ENCODE assay signal across 33 cellular contexts in genomic region chrX:151239748-151240147, GRCh38.
"Had no signal": no experiment of that assay in that cellular context is flagged by ENCODE, and none has a peak within 500 bp of the region (broad histone marks: within the 10 kb centered on the region; RNA-seq: fewer than 3 reads in every experiment).

No MANE protein-coding gene starts in this region.

- DNase-seq: activated CD4-positive, alpha-beta T cell treated with anti-CD3 and anti-CD28 coated beads for 48 hours; activated CD4-positive, alpha-beta T cell treated with anti-CD3 and anti-CD28 coated beads, Interleukin-2, amount 50 U/mL, for 48 hours; activated CD8-positive, alpha-beta memory T cell treated with anti-CD3 and anti-CD28 coated beads for 24 hours; activated CD8-positive, alpha-beta memory T cell treated with anti-CD3 and anti-CD28 coated beads, Interleukin-2, amount 50 U/mL, for 4 hours; activated gamma-delta T cell; activated naive CD4-positive, alpha-beta T cell treated with anti-CD3 and anti-CD28 coated beads, Interleukin-2, amount 10 ng/mL, durations not matched to agents 7 days and 5 days; activated naive CD8-positive, alpha-beta T cell treated with anti-CD3 and anti-CD28 coated beads, Interleukin-2, amount 10 ng/mL, durations not matched to agents 7 days and 5 days; activated T-cell treated with anti-CD3 and anti-CD28 coated beads, Interleukin-2, amount 50 U/mL, for 1 hour; cerebellar nuclear complex; colonic mucosa; effector CD8-positive, alpha-beta T cell; esophagus squamous epithelium; foreskin melanocyte; left lung; lower lobe of right lung; mesenchymal stem cell; natural killer cell; posterior cingulate gyrus; right lobe of liver; stimulated activated CD4-positive, alpha-beta T cell treated with anti-CD3 and anti-CD28 coated beads, Interleukin-12 subunit alpha, Interleukin-12 subunit beta, amount 100 ng/mL, for 4 hours; stimulated activated CD4-positive, alpha-beta T cell treated with anti-CD3 and anti-CD28 coated beads, Interleukin-4, amount 100 ng/mL, for 1 hour; stimulated activated naive CD8-positive, alpha-beta T cell treated with anti-CD3 and anti-CD28 coated beads, Interleukin-15, Interleukin-2, amounts not matched to agents 100 U/mL and 50 U/mL, for 24 hours; T-helper 9 cell; testis; transverse colon had no signal

- H3K9me3 ChIP-seq: ascending aorta, colonic mucosa, esophagus squamous epithelium, left lung, lower lobe of right lung, right lobe of liver, testis, transverse colon had no signal

- H3K4me3 Mint-ChIP-seq: activated naive CD4-positive, alpha-beta T cell treated with anti-CD3 and anti-CD28 coated beads, Interleukin-2, amount 10 ng/mL, durations not matched to agents 7 days and 5 days; activated naive CD8-positive, alpha-beta T cell treated with anti-CD3 and anti-CD28 coated beads, Interleukin-2, amount 10 ng/mL, durations not matched to agents 7 days and 5 days; activated T-helper 1 cell treated with anti-CD3 and anti-CD28 coated beads, Interleukin-12 subunit alpha, Interleukin-12 subunit beta, Interleukin-2, Interleukin-4 antibody, amounts not matched to agents 30 ng/mL and 10 ng/mL and 1 ng/mL, durations not matched to agents 14 hours and 24 hours and 36 hours; brain; natural killer cell; T-helper 1 cell treated with Interleukin-12 subunit alpha and Interleukin-12 subunit beta and Interleukin-4 antibody, amounts not matched to agents 30 μg/mL and 1 μg/mL, for 36 hours had no signal

- H3K4me1 ChIP-seq: ascending aorta, colonic mucosa, esophagus squamous epithelium, left lung, lower lobe of right lung, right lobe of liver, testis, transverse colon had no signal

- H3K36me3 Mint-ChIP-seq: activated naive CD4-positive, alpha-beta T cell treated with anti-CD3 and anti-CD28 coated beads, Interleukin-2, amount 10 ng/mL, durations not matched to agents 7 days and 5 days; activated naive CD8-positive, alpha-beta T cell treated with anti-CD3 and anti-CD28 coated beads, Interleukin-2, amount 10 ng/mL, durations not matched to agents 7 days and 5 days; brain; natural killer cell had no signal

- H3K9me3 Mint-ChIP-seq: activated naive CD4-positive, alpha-beta T cell treated with anti-CD3 and anti-CD28 coated beads, Interleukin-2, amount 10 ng/mL, durations not matched to agents 7 days and 5 days; activated naive CD8-positive, alpha-beta T cell treated with anti-CD3 and anti-CD28 coated beads, Interleukin-2, amount 10 ng/mL, durations not matched to agents 7 days and 5 days; activated T-helper 1 cell treated with anti-CD3 and anti-CD28 coated beads, Interleukin-12 subunit alpha, Interleukin-12 subunit beta, Interleukin-2, Interleukin-4 antibody, amounts not matched to agents 30 ng/mL and 10 ng/mL and 1 ng/mL, durations not matched to agents 14 hours and 24 hours and 36 hours; brain; natural killer cell; T-helper 1 cell treated with Interleukin-12 subunit alpha and Interleukin-12 subunit beta and Interleukin-4 antibody, amounts not matched to agents 30 μg/mL and 1 μg/mL, for 36 hours had no signal

- H3K36me3 ChIP-seq: ascending aorta, cardiac muscle cell, colonic mucosa, esophagus squamous epithelium, left lung, lower lobe of right lung, right lobe of liver, transverse colon had no signal

- H3K27ac Mint-ChIP-seq: activated naive CD4-positive, alpha-beta T cell treated with anti-CD3 and anti-CD28 coated beads, Interleukin-2, amount 10 ng/mL, durations not matched to agents 7 days and 5 days; activated naive CD8-positive, alpha-beta T cell treated with anti-CD3 and anti-CD28 coated beads, Interleukin-2, amount 10 ng/mL, durations not matched to agents 7 days and 5 days; activated T-helper 1 cell treated with anti-CD3 and anti-CD28 coated beads, Interleukin-12 subunit alpha, Interleukin-12 subunit beta, Interleukin-2, Interleukin-4 antibody, amounts not matched to agents 30 ng/mL and 10 ng/mL and 1 ng/mL, durations not matched to agents 14 hours and 24 hours and 36 hours; brain; natural killer cell; T-helper 1 cell treated with Interleukin-12 subunit alpha and Interleukin-12 subunit beta and Interleukin-4 antibody, amounts not matched to agents 30 μg/mL and 1 μg/mL, for 36 hours had no signal

- H3K27me3 Mint-ChIP-seq: activated naive CD4-positive, alpha-beta T cell treated with anti-CD3 and anti-CD28 coated beads, Interleukin-2, amount 10 ng/mL, durations not matched to agents 7 days and 5 days had no signal

- ATAC-seq: activated CD4-positive, CD25-positive, alpha-beta regulatory T cell treated with anti-CD3 and anti-CD28 coated beads, Interleukin-2, amount 50 U/mL, for 24 hours; left lung; lower lobe of right lung; natural killer cell; right lobe of liver; stimulated activated naive CD8-positive, alpha-beta T cell treated with anti-CD3 and anti-CD28 coated beads, Interleukin-15, Interleukin-2, amounts not matched to agents 100 U/mL and 50 U/mL, for 24 hours had no signal

- H3K4me3 ChIP-seq: ascending aorta, cardiac muscle cell, colonic mucosa, esophagus squamous epithelium, left lung, lower lobe of right lung, right lobe of liver, testis, transverse colon had no signal

- H3K27me3 ChIP-seq: ascending aorta, cardiac muscle cell, colonic mucosa, esophagus squamous epithelium, left lung, right lobe of liver, testis, transverse colon had no signal

- H3K27ac ChIP-seq: ascending aorta, cardiac muscle cell, colonic mucosa, epithelial cell of prostate, esophagus squamous epithelium, left lung, lower lobe of right lung, right lobe of liver, testis, transverse colon, VCaP had no signal

- H3K4me1 Mint-ChIP-seq: activated naive CD4-positive, alpha-beta T cell treated with anti-CD3 and anti-CD28 coated beads, Interleukin-2, amount 10 ng/mL, durations not matched to agents 7 days and 5 days; activated naive CD8-positive, alpha-beta T cell treated with anti-CD3 and anti-CD28 coated beads, Interleukin-2, amount 10 ng/mL, durations not matched to agents 7 days and 5 days; brain; natural killer cell had no signal
